1 cellular context compared by ENCODE assay signal in genomic region chr2:156452971-156453370, GRCh38.
TF ChIP-seq lines count a peak whose summit lies in the region.

No MANE protein-coding gene starts in this region.

TF ChIP-seq in GM12878, 131 proteins besides CTCF, POLR2A, EP300 and RAD21 (continued from another document):
- TF ChIP-seq, protein P1, sequence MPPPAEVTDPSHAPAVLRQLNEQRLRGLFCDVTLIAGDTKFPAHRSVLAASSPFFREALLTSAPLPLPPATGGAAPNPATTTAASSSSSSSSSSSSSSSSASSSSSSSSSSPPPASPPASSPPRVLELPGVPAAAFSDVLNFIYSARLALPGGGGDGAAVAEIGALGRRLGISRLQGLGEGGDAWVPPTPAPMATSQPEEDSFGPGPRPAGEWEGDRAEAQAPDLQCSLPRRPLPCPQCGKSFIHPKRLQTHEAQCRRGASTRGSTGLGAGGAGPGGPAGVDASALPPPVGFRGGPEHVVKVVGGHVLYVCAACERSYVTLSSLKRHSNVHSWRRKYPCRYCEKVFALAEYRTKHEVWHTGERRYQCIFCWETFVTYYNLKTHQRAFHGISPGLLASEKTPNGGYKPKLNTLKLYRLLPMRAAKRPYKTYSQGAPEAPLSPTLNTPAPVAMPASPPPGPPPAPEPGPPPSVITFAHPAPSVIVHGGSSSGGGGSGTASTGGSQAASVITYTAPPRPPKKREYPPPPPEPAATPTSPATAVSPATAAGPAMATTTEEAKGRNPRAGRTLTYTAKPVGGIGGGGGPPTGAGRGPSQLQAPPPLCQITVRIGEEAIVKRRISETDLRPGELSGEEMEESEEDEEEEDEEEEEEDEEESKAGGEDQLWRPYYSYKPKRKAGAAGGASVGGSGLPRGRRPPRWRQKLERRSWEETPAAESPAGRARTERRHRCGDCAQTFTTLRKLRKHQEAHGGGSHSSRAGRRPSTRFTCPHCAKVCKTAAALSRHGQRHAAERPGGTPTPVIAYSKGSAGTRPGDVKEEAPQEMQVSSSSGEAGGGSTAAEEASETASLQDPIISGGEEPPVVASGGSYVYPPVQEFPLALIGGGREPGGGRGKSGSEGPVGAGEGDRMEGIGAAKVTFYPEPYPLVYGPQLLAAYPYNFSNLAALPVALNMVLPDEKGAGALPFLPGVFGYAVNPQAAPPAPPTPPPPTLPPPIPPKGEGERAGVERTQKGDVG (CRISPR knock-in tag; IDR thresholded peaks at IDR 0.05) = no peak
